14 cellular contexts compared by ENCODE assay signal in genomic region chr5:132013006-132013689, GRCh38. TPM values are rescaled to one million over a fixed set of nuclear protein-coding genes. Genes with fewer than 3 reads are reported as not detected.
A peak's percentile ranks its signal among the peaks of the same experiment; 100 is the strongest.
DNase-seq lines count a peak whose midpoint lies in the region; ATAC-seq, FAIRE-seq and TF ChIP-seq lines count a peak whose summit lies in the region.
"Had no signal": no experiment of that assay in that cellular context is flagged by ENCODE, and none has a peak within 500 bp of the region (broad histone marks: within the 10 kb centered on the region; RNA-seq: fewer than 3 reads in every experiment).

No MANE protein-coding gene starts in this region.

- POLR2A ChIA-PET in activated CD8-positive, alpha-beta T cell treated with anti-CD3 and anti-CD28 coated beads, Interleukin-2, amount 10 ng/mL, durations not matched to agents 7 days and 5 days (lab: Charles Lee), result interaction anchor here (0.8 kb wide), 1 partner anchor 12 kb away, joined by 3 read pairs; no protein-coding TSS in a partner anchor
- POLR2A ChIA-PET in activated CD8-positive, alpha-beta T cell treated with anti-CD3 and anti-CD28 coated beads for 36 hours (lab: Charles Lee), result no interaction called here

- no peaks in the 10 kb centered on the region for H3K9me3 Mint-ChIP-seq in activated CD8-positive, alpha-beta T cell treated with anti-CD3 and anti-CD28 coated beads, Interleukin-2, amount 10 ng/mL, durations not matched to agents 7 days and 5 days (ENCODE audit: insufficient read depth)
- no peaks in the 10 kb centered on the region for H3K9me3 Mint-ChIP-seq in activated CD8-positive, alpha-beta T cell treated with anti-CD3 and anti-CD28 coated beads for 36 hours
- H3K9me3 Mint-ChIP-seq in activated T-helper 2 cell treated with anti-CD3 and anti-CD28 coated beads, Interferon-gamma antibody, Interleukin-2, Interleukin-4, amounts not matched to agents 10 μg/mL and 5 μg/mL and 100 μg/mL, durations not matched to agents 14 hours and 24 hours and 36 hours, result no peaks in the 10 kb centered on the region
- H3K9me3 Mint-ChIP-seq in HFFc6, result no peaks in the 10 kb centered on the region
- H3K9me3 Mint-ChIP-seq: IgD-negative memory B cell, nephron progenitor cell had no signal

- ATAC-seq in activated CD8-positive, alpha-beta T cell treated with anti-CD3 and anti-CD28 coated beads, Interleukin-2, amount 10 ng/mL, durations not matched to agents 7 days and 5 days, result no peak
- no peak for ATAC-seq in activated CD8-positive, alpha-beta T cell treated with anti-CD3 and anti-CD28 coated beads for 36 hours

- no peak overlapping the region for H3K4me3 Mint-ChIP-seq in activated CD8-positive, alpha-beta T cell treated with anti-CD3 and anti-CD28 coated beads, Interleukin-2, amount 10 ng/mL, durations not matched to agents 7 days and 5 days
- H3K4me3 Mint-ChIP-seq in activated CD8-positive, alpha-beta T cell treated with anti-CD3 and anti-CD28 coated beads for 36 hours, result no peak overlapping the region
- no peak overlapping the region for H3K4me3 Mint-ChIP-seq in activated T-helper 2 cell treated with anti-CD3 and anti-CD28 coated beads, Interferon-gamma antibody, Interleukin-2, Interleukin-4, amounts not matched to agents 10 μg/mL and 5 μg/mL and 100 μg/mL, durations not matched to agents 14 hours and 24 hours and 36 hours (ENCODE audit: low read depth)
- H3K4me3 Mint-ChIP-seq in HFFc6, result no peak overlapping the region

- no peak for FAIRE-seq in kidney (lab: Jason Lieb, UNC)

- no peak overlapping the region for H3K27ac ChIP-seq in kidney (ENCODE audit: low read depth in 2 of 2, low read length in 2 of 2)
- H3K27ac ChIP-seq: tibial nerve had no signal

- TF ChIP-seq CTCF in activated CD8-positive, alpha-beta T cell treated with anti-CD3 and anti-CD28 coated beads for 36 hours (IDR thresholded peaks at IDR 0.05), result no peak
- TF ChIP-seq CTCF in kidney (IDR thresholded peaks at IDR 0.05; ENCODE audit: borderline replicate concordance, extremely low read depth, insufficient read depth) (no peak), HFFc6 (IDR thresholded peaks at IDR 0.05) (no peak)

- CTCF ChIA-PET in activated CD8-positive, alpha-beta T cell treated with anti-CD3 and anti-CD28 coated beads, Interleukin-2, amount 10 ng/mL, durations not matched to agents 7 days and 5 days (lab: Charles Lee), result interaction anchor here (0.7 to 2.4 kb wide), 4 partner anchors 12 to 425 kb away, joined by 3 to 11 read pairs (median 6); no protein-coding TSS in a partner anchor
- CTCF ChIA-PET in activated CD8-positive, alpha-beta T cell treated with anti-CD3 and anti-CD28 coated beads for 36 hours (lab: Charles Lee), result no interaction called here

- no peak overlapping the region for H3K4me3 ChIP-seq in kidney (ENCODE audit: low read length in 2 of 2)
- H3K4me3 ChIP-seq: tibial nerve had no signal

- H3K27ac Mint-ChIP-seq in activated CD8-positive, alpha-beta T cell treated with anti-CD3 and anti-CD28 coated beads, Interleukin-2, amount 10 ng/mL, durations not matched to agents 7 days and 5 days, result no peak overlapping the region
- no peak overlapping the region for H3K27ac Mint-ChIP-seq in activated CD8-positive, alpha-beta T cell treated with anti-CD3 and anti-CD28 coated beads for 36 hours
- H3K27ac Mint-ChIP-seq in activated T-helper 2 cell treated with anti-CD3 and anti-CD28 coated beads, Interferon-gamma antibody, Interleukin-2, Interleukin-4, amounts not matched to agents 10 μg/mL and 5 μg/mL and 100 μg/mL, durations not matched to agents 14 hours and 24 hours and 36 hours, result no peak overlapping the region
- no peak overlapping the region for H3K27ac Mint-ChIP-seq in HFFc6
- H3K27ac Mint-ChIP-seq: IgD-negative memory B cell, nephron progenitor cell had no signal

- no peak overlapping the region for H3K9ac ChIP-seq in kidney (ENCODE audit: low read length in 2 of 2)

- no peaks in the 10 kb centered on the region for H3K9me3 ChIP-seq in kidney (ENCODE audit: control insufficient read depth in 1 of 2, low read length in 2 of 2)
- H3K9me3 ChIP-seq: tibial nerve had no signal

- H3K27me3 Mint-ChIP-seq in activated CD8-positive, alpha-beta T cell treated with anti-CD3 and anti-CD28 coated beads, Interleukin-2, amount 10 ng/mL, durations not matched to agents 7 days and 5 days (ENCODE audit: low read depth), result peaks cover 76% of the 10 kb centered on the region
- peaks cover 47% of the 10 kb centered on the region for H3K27me3 Mint-ChIP-seq in activated CD8-positive, alpha-beta T cell treated with anti-CD3 and anti-CD28 coated beads for 36 hours
- peaks cover 71% of the 10 kb centered on the region for H3K27me3 Mint-ChIP-seq in activated T-helper 2 cell treated with anti-CD3 and anti-CD28 coated beads, Interferon-gamma antibody, Interleukin-2, Interleukin-4, amounts not matched to agents 10 μg/mL and 5 μg/mL and 100 μg/mL, durations not matched to agents 14 hours and 24 hours and 36 hours (ENCODE audit: low read depth)
- peaks cover 50% of the 10 kb centered on the region for H3K27me3 Mint-ChIP-seq in HFFc6 (ENCODE audit: insufficient read depth)

- peak; percentile 18 for DNase-seq in activated CD8-positive, alpha-beta T cell treated with anti-CD3 and anti-CD28 coated beads, Interleukin-2, amount 10 ng/mL, durations not matched to agents 7 days and 5 days
- no peak for DNase-seq in activated CD8-positive, alpha-beta T cell treated with anti-CD3 and anti-CD28 coated beads for 36 hours
- DNase-seq in activated T-helper 2 cell treated with anti-CD3 and anti-CD28 coated beads, Interferon-gamma antibody, Interleukin-2, Interleukin-4, amounts not matched to agents 10 μg/mL and 5 μg/mL and 100 μg/mL, durations not matched to agents 14 hours and 24 hours and 36 hours (ENCODE audit: low spot score), result peak; percentile 5
- DNase-seq in kidney (peak; percentile 36), GM19240 (ENCODE audit: insufficient read length, low spot score) (no peak), HFFc6 (no peak), NCI-H748 (lab: John Stamatoyannopoulos, UW; ENCODE audit: unreplicated experiment) (no peak)
- peak; percentile 23 for DNase-seq in stimulated activated CD8-positive, alpha-beta memory T cell treated with anti-CD3 and anti-CD28 coated beads, Interleukin-4, amount 100 ng/mL, for 48 hours
- DNase-seq: NCI-H1417, NCI-H510A treated with DMSO at 0.1 percent for 48 hours had no signal

- H3K36me3 ChIP-seq in kidney (ENCODE audit: control insufficient read depth in 1 of 2, insufficient read depth in 2 of 2, low read length in 2 of 2), result no peaks in the 10 kb centered on the region
- H3K36me3 ChIP-seq: tibial nerve had no signal

- peaks cover 0 to 5% of the 10 kb centered on the region in 2 donors for H3K4me1 ChIP-seq in kidney (ENCODE audit: control insufficient read depth in 1 of 2, insufficient read depth in 1 of 2, low read depth in 1 of 2, low read length in 2 of 2)

- no peaks in the 10 kb centered on the region for H3K36me3 Mint-ChIP-seq in activated CD8-positive, alpha-beta T cell treated with anti-CD3 and anti-CD28 coated beads, Interleukin-2, amount 10 ng/mL, durations not matched to agents 7 days and 5 days (ENCODE audit: low read depth)
- no peaks in the 10 kb centered on the region for H3K36me3 Mint-ChIP-seq in activated CD8-positive, alpha-beta T cell treated with anti-CD3 and anti-CD28 coated beads for 36 hours (ENCODE audit: low read depth)
- peaks cover 3% of the 10 kb centered on the region for H3K36me3 Mint-ChIP-seq in activated T-helper 2 cell treated with anti-CD3 and anti-CD28 coated beads, Interferon-gamma antibody, Interleukin-2, Interleukin-4, amounts not matched to agents 10 μg/mL and 5 μg/mL and 100 μg/mL, durations not matched to agents 14 hours and 24 hours and 36 hours (ENCODE audit: low read depth)
- peaks cover 3% of the 10 kb centered on the region; the same call in 1 of the 2 replicates for H3K36me3 Mint-ChIP-seq in HFFc6 (ENCODE audit: low read depth)
- H3K36me3 Mint-ChIP-seq: IgD-negative memory B cell had no signal

- H3K4me1 Mint-ChIP-seq in activated CD8-positive, alpha-beta T cell treated with anti-CD3 and anti-CD28 coated beads, Interleukin-2, amount 10 ng/mL, durations not matched to agents 7 days and 5 days (ENCODE audit: low read depth), result peaks cover 52% of the 10 kb centered on the region
- H3K4me1 Mint-ChIP-seq in activated CD8-positive, alpha-beta T cell treated with anti-CD3 and anti-CD28 coated beads for 36 hours (ENCODE audit: low read depth), result peaks cover 37% of the 10 kb centered on the region
- peaks cover 47% of the 10 kb centered on the region for H3K4me1 Mint-ChIP-seq in activated T-helper 2 cell treated with anti-CD3 and anti-CD28 coated beads, Interferon-gamma antibody, Interleukin-2, Interleukin-4, amounts not matched to agents 10 μg/mL and 5 μg/mL and 100 μg/mL, durations not matched to agents 14 hours and 24 hours and 36 hours (ENCODE audit: low read depth)
- H3K4me1 Mint-ChIP-seq in HFFc6 (ENCODE audit: low read depth), result no peaks in the 10 kb centered on the region

- intact Hi-C loops in activated CD8-positive, alpha-beta T cell treated with anti-CD3 and anti-CD28 coated beads for 36 hours (cut with micrococcal nuclease), result no loop called here
- intact Hi-C loops in activated T-helper 2 cell treated with anti-CD3 and anti-CD28 coated beads, Interferon-gamma antibody, Interleukin-2, Interleukin-4, amounts not matched to agents 10 μg/mL and 5 μg/mL and 100 μg/mL, durations not matched to agents 14 hours and 24 hours and 36 hours (cut with micrococcal nuclease), result loop anchor here (10.0 kb wide), 1 partner anchor 758 kb away; no protein-coding TSS in a partner anchor
- intact Hi-C loops in kidney (cut with DNase I), result no loop called here

RNA-seq across cellular contexts. Expression of gene ACSL6, which starts 1.7 kb away (rescaled TPM):
- total RNA-seq in activated CD8-positive, alpha-beta T cell treated with anti-CD3 and anti-CD28 coated beads, Interleukin-2, amount 10 ng/mL, durations not matched to agents 7 days and 5 days, result 10 to 100 TPM; 20.8 to 21.5 TPM
- total RNA-seq in activated CD8-positive, alpha-beta T cell treated with anti-CD3 and anti-CD28 coated beads for 36 hours, result 1 to 10 TPM; 3.3 to 4.7 TPM
- total RNA-seq in activated T-helper 2 cell treated with anti-CD3 and anti-CD28 coated beads, Interferon-gamma antibody, Interleukin-2, Interleukin-4, amounts not matched to agents 10 μg/mL and 5 μg/mL and 100 μg/mL, durations not matched to agents 14 hours and 24 hours and 36 hours, result 27.7 and 34.0 TPM in 2 replicates
- 1.4 TPM for total RNA-seq in kidney
- 2.1 TPM for polyA plus RNA-seq in kidney (ENCODE audit: insufficient read depth, low read depth, low replicate concordance)
- total RNA-seq in HFFc6 (2021; fragmentation: NEBNext Ultra II Directional; extraction: Animal tissue kit (Norgen Biotek cat#: 25700)), result not detected

RNA-seq across cellular contexts. Expression of gene IL3, which starts 47.3 kb away (rescaled TPM):
- total RNA-seq in activated CD8-positive, alpha-beta T cell treated with anti-CD3 and anti-CD28 coated beads, Interleukin-2, amount 10 ng/mL, durations not matched to agents 7 days and 5 days, result not detected
- total RNA-seq in activated CD8-positive, alpha-beta T cell treated with anti-CD3 and anti-CD28 coated beads for 36 hours, result under 1 TPM; 0.25 to 0.98 TPM
- total RNA-seq in activated T-helper 2 cell treated with anti-CD3 and anti-CD28 coated beads, Interferon-gamma antibody, Interleukin-2, Interleukin-4, amounts not matched to agents 10 μg/mL and 5 μg/mL and 100 μg/mL, durations not matched to agents 14 hours and 24 hours and 36 hours, result 140 and 142 TPM in 2 replicates
- not detected for total RNA-seq in kidney
- polyA plus RNA-seq in kidney (ENCODE audit: insufficient read depth, low read depth, low replicate concordance), result not detected
- total RNA-seq in HFFc6 (2021; fragmentation: NEBNext Ultra II Directional; extraction: Animal tissue kit (Norgen Biotek cat#: 25700)), result not detected
- total RNA-seq: left cardiac atrium, tibial nerve had no signal
- polyA plus RNA-seq: IgD-negative memory B cell had no signal

Comparison
In these comparisons a context has a peak if more than half of its experiments do, and no peak if none do; other contexts are left out.
1. DNase-seq: peak in activated CD8-positive, alpha-beta T cell treated with anti-CD3 and anti-CD28 coated beads, Interleukin-2, amount 10 ng/mL, durations not matched to agents 7 days and 5 days (single experiment), activated T-helper 2 cell treated with anti-CD3 and anti-CD28 coated beads, Interferon-gamma antibody, Interleukin-2, Interleukin-4, amounts not matched to agents 10 μg/mL and 5 μg/mL and 100 μg/mL, durations not matched to agents 14 hours and 24 hours and 36 hours (single experiment), kidney (single experiment) and stimulated activated CD8-positive, alpha-beta memory T cell treated with anti-CD3 and anti-CD28 coated beads, Interleukin-4, amount 100 ng/mL, for 48 hours (single experiment); none in activated CD8-positive, alpha-beta T cell treated with anti-CD3 and anti-CD28 coated beads for 36 hours (single experiment), GM19240 (single experiment), HFFc6 (single experiment) and NCI-H748 (single experiment).
2. RNA of gene IL3, which starts 47.3 kb away (total RNA-seq): 140 to 142 TPM in activated T-helper 2 cell treated with anti-CD3 and anti-CD28 coated beads, Interferon-gamma antibody, Interleukin-2, Interleukin-4, amounts not matched to agents 10 μg/mL and 5 μg/mL and 100 μg/mL, durations not matched to agents 14 hours and 24 hours and 36 hours; 0.25 to 0.98 TPM in activated CD8-positive, alpha-beta T cell treated with anti-CD3 and anti-CD28 coated beads for 36 hours, not detected in activated CD8-positive, alpha-beta T cell treated with anti-CD3 and anti-CD28 coated beads, Interleukin-2, amount 10 ng/mL, durations not matched to agents 7 days and 5 days, not detected in kidney (single experiment) and not detected in HFFc6; every median in the first group is over 10 times any median in the second.